ENCODE assay signal across 9 cellular contexts in the genomic region with DNA sequence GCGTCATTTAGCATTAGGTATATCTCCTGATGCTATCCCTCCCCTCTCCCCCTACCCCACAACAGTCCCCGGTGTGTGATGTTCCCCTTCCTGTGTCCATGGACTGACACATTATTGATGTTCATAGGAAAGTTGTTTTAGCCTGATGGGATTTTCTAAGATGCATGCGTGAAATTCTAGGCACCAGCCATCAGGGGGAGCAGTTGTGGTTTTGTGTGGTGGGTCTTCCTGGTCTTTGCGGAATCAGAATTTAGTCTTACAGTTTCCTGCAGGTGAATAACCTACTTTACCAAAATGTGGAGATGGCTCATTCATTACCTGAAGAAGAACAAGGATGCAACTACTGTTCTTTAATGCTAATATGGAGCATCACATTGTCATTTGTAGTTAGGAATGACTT.
A peak's percentile ranks its signal among the peaks of the same experiment; 100 is the strongest.
DNase-seq lines count a peak whose midpoint lies in the region; ATAC-seq and TF ChIP-seq lines count a peak whose summit lies in the region.
"Had no signal": no experiment of that assay in that cellular context is flagged by ENCODE, and none has a peak within 500 bp of the region (broad histone marks: within the 10 kb centered on the region; RNA-seq: fewer than 3 reads in every experiment).

No MANE protein-coding gene starts in this region.

- H3K4me3 ChIP-seq in AG04449 (ENCODE audit: low read depth, low read length): no peak overlapping the region
- no peak overlapping the region for H3K4me3 ChIP-seq in upper lobe of right lung

- H3K36me3 Mint-ChIP-seq in activated T-helper 2 cell treated with anti-CD3 and anti-CD28 coated beads, Interferon-gamma antibody, Interleukin-2, Interleukin-4, amounts not matched to agents 10 μg/mL and 5 μg/mL and 100 μg/mL, durations not matched to agents 14 hours and 24 hours and 36 hours (ENCODE audit: low read depth): no peaks in the 10 kb centered on the region
- H3K36me3 Mint-ChIP-seq in stimulated activated effector memory CD8-positive, alpha-beta T cell treated with anti-CD3 and anti-CD28 coated beads, Interleukin-12 subunit alpha, Interleukin-12 subunit beta, amount 100 ng/mL, for 72 hours: no peaks in the 10 kb centered on the region
- H3K36me3 Mint-ChIP-seq: memory B cell had no signal

- ATAC-seq in upper lobe of right lung: peak; percentile 67
- no peak for ATAC-seq in stimulated activated effector memory CD8-positive, alpha-beta T cell treated with anti-CD3 and anti-CD28 coated beads, Interleukin-12 subunit alpha, Interleukin-12 subunit beta, amount 100 ng/mL, for 72 hours

- no peak overlapping the region for H3K4me3 Mint-ChIP-seq in activated T-helper 2 cell treated with anti-CD3 and anti-CD28 coated beads, Interferon-gamma antibody, Interleukin-2, Interleukin-4, amounts not matched to agents 10 μg/mL and 5 μg/mL and 100 μg/mL, durations not matched to agents 14 hours and 24 hours and 36 hours (ENCODE audit: low read depth)
- H3K4me3 Mint-ChIP-seq in stimulated activated effector memory CD8-positive, alpha-beta T cell treated with anti-CD3 and anti-CD28 coated beads, Interleukin-12 subunit alpha, Interleukin-12 subunit beta, amount 100 ng/mL, for 72 hours: no peak overlapping the region
- H3K4me3 Mint-ChIP-seq: memory B cell had no signal

- H3K36me3 ChIP-seq in upper lobe of right lung: no peaks in the 10 kb centered on the region

- CTCF ChIA-PET in AG04449 (lab: Yijun Ruan, JAX): interaction anchor here (0.8 to 1.2 kb wide), 5 partner anchors 15 to 280 kb away, joined by 3 to 4 read pairs (median 4); no protein-coding TSS in a partner anchor

- no peak overlapping the region for H3K27ac Mint-ChIP-seq in activated T-helper 2 cell treated with anti-CD3 and anti-CD28 coated beads, Interferon-gamma antibody, Interleukin-2, Interleukin-4, amounts not matched to agents 10 μg/mL and 5 μg/mL and 100 μg/mL, durations not matched to agents 14 hours and 24 hours and 36 hours
- no peak overlapping the region for H3K27ac Mint-ChIP-seq in stimulated activated effector memory CD8-positive, alpha-beta T cell treated with anti-CD3 and anti-CD28 coated beads, Interleukin-12 subunit alpha, Interleukin-12 subunit beta, amount 100 ng/mL, for 72 hours
- H3K27ac Mint-ChIP-seq: memory B cell had no signal

- POLR2A ChIA-PET in AG04449 (lab: Yijun Ruan, JAX): interaction anchor here (0.6 to 1.8 kb wide), 2 partner anchors 34 to 455 kb away, joined by 3 to 9 read pairs; partner anchors contain the start of gene THBS1

- intact Hi-C loops in activated T-helper 2 cell treated with anti-CD3 and anti-CD28 coated beads, Interferon-gamma antibody, Interleukin-2, Interleukin-4, amounts not matched to agents 10 μg/mL and 5 μg/mL and 100 μg/mL, durations not matched to agents 14 hours and 24 hours and 36 hours (cut with micrococcal nuclease): loop anchor here (1.0 to 5.0 kb wide), 2 partner anchors 46 to 454 kb away; no protein-coding TSS in a partner anchor
- intact Hi-C loops in upper lobe of right lung (cut with DNase I): no loop called here

- peaks cover 11% of the 10 kb centered on the region for H3K27me3 Mint-ChIP-seq in activated T-helper 2 cell treated with anti-CD3 and anti-CD28 coated beads, Interferon-gamma antibody, Interleukin-2, Interleukin-4, amounts not matched to agents 10 μg/mL and 5 μg/mL and 100 μg/mL, durations not matched to agents 14 hours and 24 hours and 36 hours (ENCODE audit: low read depth)
- H3K27me3 Mint-ChIP-seq: memory B cell had no signal

- DNase-seq in AG04449 (ENCODE audit: low read depth, low spot score): no peak
- peak; percentile 83 for DNase-seq in Daoy (ENCODE audit: low read depth)
- DNase-seq in NCI-H146 (lab: John Stamatoyannopoulos, UW): peak; percentile 12
- DNase-seq in activated T-helper 2 cell treated with anti-CD3 and anti-CD28 coated beads, Interferon-gamma antibody, Interleukin-2, Interleukin-4, amounts not matched to agents 10 μg/mL and 5 μg/mL and 100 μg/mL, durations not matched to agents 14 hours and 24 hours and 36 hours (ENCODE audit: low spot score): peak; percentile 15
- peak; percentile 68 for DNase-seq in iris pigment epithelial cell (ENCODE audit: low read depth)
- no peak for DNase-seq in upper lobe of right lung
- DNase-seq in stimulated activated effector memory CD8-positive, alpha-beta T cell treated with anti-CD3 and anti-CD28 coated beads, Interleukin-12 subunit alpha, Interleukin-12 subunit beta, amount 100 ng/mL, for 72 hours (ENCODE audit: low spot score in 2 of 2): no peak
- no peak for DNase-seq in DMS79 treated with DMSO at 0.1 percent for 48 hours (lab: John Stamatoyannopoulos, UW)

- no peaks in the 10 kb centered on the region for H3K9me3 Mint-ChIP-seq in activated T-helper 2 cell treated with anti-CD3 and anti-CD28 coated beads, Interferon-gamma antibody, Interleukin-2, Interleukin-4, amounts not matched to agents 10 μg/mL and 5 μg/mL and 100 μg/mL, durations not matched to agents 14 hours and 24 hours and 36 hours
- no peaks in the 10 kb centered on the region for H3K9me3 Mint-ChIP-seq in stimulated activated effector memory CD8-positive, alpha-beta T cell treated with anti-CD3 and anti-CD28 coated beads, Interleukin-12 subunit alpha, Interleukin-12 subunit beta, amount 100 ng/mL, for 72 hours

- peaks cover 20% of the 10 kb centered on the region for H3K4me1 Mint-ChIP-seq in activated T-helper 2 cell treated with anti-CD3 and anti-CD28 coated beads, Interferon-gamma antibody, Interleukin-2, Interleukin-4, amounts not matched to agents 10 μg/mL and 5 μg/mL and 100 μg/mL, durations not matched to agents 14 hours and 24 hours and 36 hours (ENCODE audit: low read depth)
- no peaks in the 10 kb centered on the region for H3K4me1 Mint-ChIP-seq in stimulated activated effector memory CD8-positive, alpha-beta T cell treated with anti-CD3 and anti-CD28 coated beads, Interleukin-12 subunit alpha, Interleukin-12 subunit beta, amount 100 ng/mL, for 72 hours
- H3K4me1 Mint-ChIP-seq: memory B cell had no signal

- no peaks in the 10 kb centered on the region for H3K9me3 ChIP-seq in upper lobe of right lung

- TF ChIP-seq CTCF in AG04449 (IDR thresholded peaks at IDR 0.05; ENCODE audit: insufficient read depth, low read length, missing control alignments) (peak; percentile 63), upper lobe of right lung (IDR thresholded peaks at IDR 0.05) (peak; percentile 64)

- H3K4me1 ChIP-seq in upper lobe of right lung: peaks cover 21% of the 10 kb centered on the region

- no peak overlapping the region for H3K27ac ChIP-seq in upper lobe of right lung

- H3K27me3 ChIP-seq in upper lobe of right lung: no peaks in the 10 kb centered on the region

Comparison
In these comparisons a context has a peak if more than half of its experiments do, and no peak if none do; other contexts are left out.
1. DNase-seq: peak in Daoy (single experiment), NCI-H146 (single experiment), activated T-helper 2 cell treated with anti-CD3 and anti-CD28 coated beads, Interferon-gamma antibody, Interleukin-2, Interleukin-4, amounts not matched to agents 10 μg/mL and 5 μg/mL and 100 μg/mL, durations not matched to agents 14 hours and 24 hours and 36 hours (single experiment) and iris pigment epithelial cell (single experiment); none in AG04449 (single experiment), upper lobe of right lung (single experiment), stimulated activated effector memory CD8-positive, alpha-beta T cell treated with anti-CD3 and anti-CD28 coated beads, Interleukin-12 subunit alpha, Interleukin-12 subunit beta, amount 100 ng/mL, for 72 hours (0 of 2) and DMS79 treated with DMSO at 0.1 percent for 48 hours (single experiment).